In the genomic region with DNA sequence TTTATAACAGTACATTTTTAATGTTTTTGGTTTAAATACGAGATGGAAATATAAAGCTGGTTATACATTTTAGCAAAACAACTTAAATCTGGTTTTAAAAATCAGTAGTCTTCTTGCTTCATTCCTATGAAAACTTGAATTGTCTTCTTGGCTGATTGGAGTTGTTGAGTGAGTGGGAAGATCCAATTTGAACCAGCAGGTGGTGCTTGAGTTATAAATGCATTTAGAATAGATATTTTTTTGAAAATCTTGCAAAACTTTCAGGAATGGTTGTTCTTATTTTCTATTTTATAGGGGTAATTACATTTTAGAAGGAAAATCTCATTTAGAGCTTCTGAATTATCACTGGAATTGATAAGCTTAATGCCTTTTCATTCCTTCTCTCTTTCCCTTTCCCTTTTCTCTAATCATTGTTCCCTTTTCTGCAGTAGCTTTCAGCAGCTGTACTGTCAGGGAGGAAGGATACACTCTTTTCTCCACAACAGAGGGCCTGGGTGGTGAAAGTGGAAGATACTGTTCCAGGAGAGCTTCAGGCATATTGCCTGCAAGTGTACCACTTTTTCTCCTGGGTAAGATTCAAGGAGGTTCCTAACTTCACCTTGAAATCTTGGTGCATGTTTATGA, we compare ENCODE assay signal across 1 cellular context.
TF ChIP-seq lines count a peak whose summit lies in the region.

No MANE protein-coding gene starts in this region.

TF ChIP-seq in GM23338, 12 proteins besides CTCF, POLR2A, EP300 and RAD21 (continued from another document):
- TF ChIP-seq, protein P1, sequence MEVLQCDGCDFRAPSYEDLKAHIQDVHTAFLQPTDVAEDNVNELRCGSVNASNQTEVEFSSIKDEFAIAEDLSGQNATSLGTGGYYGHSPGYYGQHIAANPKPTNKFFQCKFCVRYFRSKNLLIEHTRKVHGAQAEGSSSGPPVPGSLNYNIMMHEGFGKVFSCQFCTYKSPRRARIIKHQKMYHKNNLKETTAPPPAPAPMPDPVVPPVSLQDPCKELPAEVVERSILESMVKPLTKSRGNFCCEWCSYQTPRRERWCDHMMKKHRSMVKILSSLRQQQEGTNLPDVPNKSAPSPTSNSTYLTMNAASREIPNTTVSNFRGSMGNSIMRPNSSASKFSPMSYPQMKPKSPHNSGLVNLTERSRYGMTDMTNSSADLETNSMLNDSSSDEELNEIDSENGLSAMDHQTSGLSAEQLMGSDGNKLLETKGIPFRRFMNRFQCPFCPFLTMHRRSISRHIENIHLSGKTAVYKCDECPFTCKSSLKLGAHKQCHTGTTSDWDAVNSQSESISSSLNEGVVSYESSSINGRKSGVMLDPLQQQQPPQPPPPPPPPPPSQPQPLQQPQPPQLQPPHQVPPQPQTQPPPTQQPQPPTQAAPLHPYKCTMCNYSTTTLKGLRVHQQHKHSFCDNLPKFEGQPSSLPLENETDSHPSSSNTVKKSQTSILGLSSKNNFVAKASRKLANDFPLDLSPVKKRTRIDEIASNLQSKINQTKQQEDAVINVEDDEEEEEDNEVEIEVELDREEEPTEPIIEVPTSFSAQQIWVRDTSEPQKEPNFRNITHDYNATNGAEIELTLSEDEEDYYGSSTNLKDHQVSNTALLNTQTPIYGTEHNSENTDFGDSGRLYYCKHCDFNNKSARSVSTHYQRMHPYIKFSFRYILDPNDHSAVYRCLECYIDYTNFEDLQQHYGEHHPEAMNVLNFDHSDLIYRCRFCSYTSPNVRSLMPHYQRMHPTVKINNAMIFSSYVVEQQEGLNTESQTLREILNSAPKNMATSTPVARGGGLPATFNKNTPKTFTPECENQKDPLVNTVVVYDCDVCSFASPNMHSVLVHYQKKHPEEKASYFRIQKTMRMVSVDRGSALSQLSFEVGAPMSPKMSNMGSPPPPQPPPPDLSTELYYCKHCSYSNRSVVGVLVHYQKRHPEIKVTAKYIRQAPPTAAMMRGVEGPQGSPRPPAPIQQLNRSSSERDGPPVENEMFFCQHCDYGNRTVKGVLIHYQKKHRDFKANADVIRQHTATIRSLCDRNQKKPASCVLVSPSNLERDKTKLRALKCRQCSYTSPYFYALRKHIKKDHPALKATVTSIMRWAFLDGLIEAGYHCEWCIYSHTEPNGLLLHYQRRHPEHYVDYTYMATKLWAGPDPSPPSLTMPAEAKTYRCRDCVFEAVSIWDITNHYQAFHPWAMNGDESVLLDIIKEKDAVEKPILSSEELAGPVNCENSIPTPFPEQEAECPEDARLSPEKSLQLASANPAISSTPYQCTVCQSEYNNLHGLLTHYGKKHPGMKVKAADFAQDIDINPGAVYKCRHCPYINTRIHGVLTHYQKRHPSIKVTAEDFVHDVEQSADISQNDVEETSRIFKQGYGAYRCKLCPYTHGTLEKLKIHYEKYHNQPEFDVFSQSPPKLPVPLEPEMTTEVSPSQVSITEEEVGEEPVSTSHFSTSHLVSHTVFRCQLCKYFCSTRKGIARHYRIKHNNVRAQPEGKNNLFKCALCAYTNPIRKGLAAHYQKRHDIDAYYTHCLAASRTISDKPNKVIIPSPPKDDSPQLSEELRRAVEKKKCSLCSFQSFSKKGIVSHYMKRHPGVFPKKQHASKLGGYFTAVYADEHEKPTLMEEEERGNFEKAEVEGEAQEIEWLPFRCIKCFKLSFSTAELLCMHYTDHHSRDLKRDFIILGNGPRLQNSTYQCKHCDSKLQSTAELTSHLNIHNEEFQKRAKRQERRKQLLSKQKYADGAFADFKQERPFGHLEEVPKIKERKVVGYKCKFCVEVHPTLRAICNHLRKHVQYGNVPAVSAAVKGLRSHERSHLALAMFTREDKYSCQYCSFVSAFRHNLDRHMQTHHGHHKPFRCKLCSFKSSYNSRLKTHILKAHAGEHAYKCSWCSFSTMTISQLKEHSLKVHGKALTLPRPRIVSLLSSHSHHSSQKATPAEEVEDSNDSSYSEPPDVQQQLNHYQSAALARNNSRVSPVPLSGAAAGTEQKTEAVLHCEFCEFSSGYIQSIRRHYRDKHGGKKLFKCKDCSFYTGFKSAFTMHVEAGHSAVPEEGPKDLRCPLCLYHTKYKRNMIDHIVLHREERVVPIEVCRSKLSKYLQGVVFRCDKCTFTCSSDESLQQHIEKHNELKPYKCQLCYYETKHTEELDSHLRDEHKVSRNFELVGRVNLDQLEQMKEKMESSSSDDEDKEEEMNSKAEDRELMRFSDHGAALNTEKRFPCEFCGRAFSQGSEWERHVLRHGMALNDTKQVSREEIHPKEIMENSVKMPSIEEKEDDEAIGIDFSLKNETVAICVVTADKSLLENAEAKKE (CRISPR knock-in tag; IDR thresholded peaks at IDR 0.05) = no peak
- TF ChIP-seq ETS1 (IDR thresholded peaks at IDR 0.05) (no peak), CREB1 (CRISPR knock-in tag; IDR thresholded peaks at IDR 0.05; ENCODE audit: low read depth) (no peak), POLR2AphosphoS5 (IDR thresholded peaks at IDR 0.05; ENCODE audit: low read depth) (no peak)
